In the genomic region with DNA sequence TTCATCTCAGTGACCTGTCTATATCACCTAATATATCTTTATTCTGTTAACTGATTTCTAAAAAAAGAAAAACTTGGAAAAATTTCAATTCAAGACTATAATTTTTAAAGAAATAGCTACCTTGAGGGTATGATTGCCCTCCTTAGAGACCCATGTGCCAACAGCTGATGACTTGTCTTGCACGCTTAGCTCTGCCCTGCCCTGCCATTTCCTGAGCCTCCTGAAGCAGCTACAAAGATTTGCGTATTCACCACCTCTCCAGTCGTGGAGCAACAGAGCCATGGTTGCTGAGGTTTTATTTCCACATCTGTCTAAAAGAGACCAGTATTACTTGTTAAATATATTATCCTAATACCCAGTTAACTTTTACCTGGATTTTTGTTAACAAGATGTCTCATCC, we compare ENCODE assay signal across 34 cellular contexts.
"Had no signal": no experiment of that assay in that cellular context is flagged by ENCODE, and none has a peak within 500 bp of the region (broad histone marks: within the 10 kb centered on the region; RNA-seq: fewer than 3 reads in every experiment).

No MANE protein-coding gene starts in this region.

- H3K27me3 ChIP-seq: MG63 had no signal

- H3K9me3 ChIP-seq: MG63 had no signal

- DNase-seq: Karpas-422, Kasumi-1, MG63, MM.1S, MV-4-11, NCI-H1048, NCI-H1092, NCI-H1092 treated with DMSO at 0.1 percent for 48 hours, NCI-H1105, NCI-H1105 treated with DMSO at 0.1 percent for 48 hours, NCI-H1417, NCI-H1417 treated with DMSO at 0.1 percent for 48 hours, NCI-H1436, NCI-H1436 treated with DMSO at 0.1 percent for 48 hours, NCI-H146, NCI-H1694, NCI-H1694 treated with DMSO at 0.1 percent for 48 hours, NCI-H187, NCI-H187 treated with DMSO at 0.1 percent for 48 hours, NCI-H1930, NCI-H2029, NCI-H2029 treated with DMSO at 0.1 percent for 48 hours, NCI-H2081, NCI-H2081 treated with DMSO at 0.1 percent for 48 hours, NCI-H2107, NCI-H2171, NCI-H2171 treated with DMSO at 0.1 percent for 48 hours, NCI-H2227 treated with DMSO at 0.1 percent for 48 hours, NCI-H226, NCI-H345, NCI-H446, NCI-H446 treated with DMSO at 0.1 percent for 48 hours, NCI-H510A, NCI-H510A treated with DMSO at 0.1 percent for 48 hours had no signal

- H3K4me3 ChIP-seq: MG63 had no signal

- H3K36me3 ChIP-seq: MG63 had no signal
